1 cellular context compared by ENCODE assay signal in the genomic region with DNA sequence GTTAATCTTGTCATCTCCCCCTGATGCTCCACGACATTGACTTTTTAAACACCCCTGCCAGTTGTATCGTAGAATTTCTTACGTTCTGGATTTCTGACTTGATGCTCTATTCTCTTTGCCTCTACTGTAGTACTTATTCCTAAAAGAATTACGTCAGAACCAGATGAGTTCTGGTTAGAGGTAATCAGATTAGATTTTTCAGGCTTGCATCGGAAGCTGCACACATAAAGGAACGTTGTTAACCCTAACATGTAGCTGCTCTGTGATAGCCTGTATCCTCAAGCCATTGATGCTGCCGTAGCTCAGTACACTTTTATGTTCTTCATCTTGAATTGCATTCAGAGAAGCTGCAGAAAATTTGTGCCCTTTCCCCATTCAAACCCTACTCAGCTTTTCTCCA.
A peak's percentile ranks its signal among the peaks of the same experiment; 100 is the strongest.
TF ChIP-seq lines count a peak whose summit lies in the region.

No MANE protein-coding gene starts in this region.

TF ChIP-seq in HEK293, 187 proteins besides CTCF, POLR2A, EP300 and RAD21:
- TF ChIP-seq, protein P1, sequence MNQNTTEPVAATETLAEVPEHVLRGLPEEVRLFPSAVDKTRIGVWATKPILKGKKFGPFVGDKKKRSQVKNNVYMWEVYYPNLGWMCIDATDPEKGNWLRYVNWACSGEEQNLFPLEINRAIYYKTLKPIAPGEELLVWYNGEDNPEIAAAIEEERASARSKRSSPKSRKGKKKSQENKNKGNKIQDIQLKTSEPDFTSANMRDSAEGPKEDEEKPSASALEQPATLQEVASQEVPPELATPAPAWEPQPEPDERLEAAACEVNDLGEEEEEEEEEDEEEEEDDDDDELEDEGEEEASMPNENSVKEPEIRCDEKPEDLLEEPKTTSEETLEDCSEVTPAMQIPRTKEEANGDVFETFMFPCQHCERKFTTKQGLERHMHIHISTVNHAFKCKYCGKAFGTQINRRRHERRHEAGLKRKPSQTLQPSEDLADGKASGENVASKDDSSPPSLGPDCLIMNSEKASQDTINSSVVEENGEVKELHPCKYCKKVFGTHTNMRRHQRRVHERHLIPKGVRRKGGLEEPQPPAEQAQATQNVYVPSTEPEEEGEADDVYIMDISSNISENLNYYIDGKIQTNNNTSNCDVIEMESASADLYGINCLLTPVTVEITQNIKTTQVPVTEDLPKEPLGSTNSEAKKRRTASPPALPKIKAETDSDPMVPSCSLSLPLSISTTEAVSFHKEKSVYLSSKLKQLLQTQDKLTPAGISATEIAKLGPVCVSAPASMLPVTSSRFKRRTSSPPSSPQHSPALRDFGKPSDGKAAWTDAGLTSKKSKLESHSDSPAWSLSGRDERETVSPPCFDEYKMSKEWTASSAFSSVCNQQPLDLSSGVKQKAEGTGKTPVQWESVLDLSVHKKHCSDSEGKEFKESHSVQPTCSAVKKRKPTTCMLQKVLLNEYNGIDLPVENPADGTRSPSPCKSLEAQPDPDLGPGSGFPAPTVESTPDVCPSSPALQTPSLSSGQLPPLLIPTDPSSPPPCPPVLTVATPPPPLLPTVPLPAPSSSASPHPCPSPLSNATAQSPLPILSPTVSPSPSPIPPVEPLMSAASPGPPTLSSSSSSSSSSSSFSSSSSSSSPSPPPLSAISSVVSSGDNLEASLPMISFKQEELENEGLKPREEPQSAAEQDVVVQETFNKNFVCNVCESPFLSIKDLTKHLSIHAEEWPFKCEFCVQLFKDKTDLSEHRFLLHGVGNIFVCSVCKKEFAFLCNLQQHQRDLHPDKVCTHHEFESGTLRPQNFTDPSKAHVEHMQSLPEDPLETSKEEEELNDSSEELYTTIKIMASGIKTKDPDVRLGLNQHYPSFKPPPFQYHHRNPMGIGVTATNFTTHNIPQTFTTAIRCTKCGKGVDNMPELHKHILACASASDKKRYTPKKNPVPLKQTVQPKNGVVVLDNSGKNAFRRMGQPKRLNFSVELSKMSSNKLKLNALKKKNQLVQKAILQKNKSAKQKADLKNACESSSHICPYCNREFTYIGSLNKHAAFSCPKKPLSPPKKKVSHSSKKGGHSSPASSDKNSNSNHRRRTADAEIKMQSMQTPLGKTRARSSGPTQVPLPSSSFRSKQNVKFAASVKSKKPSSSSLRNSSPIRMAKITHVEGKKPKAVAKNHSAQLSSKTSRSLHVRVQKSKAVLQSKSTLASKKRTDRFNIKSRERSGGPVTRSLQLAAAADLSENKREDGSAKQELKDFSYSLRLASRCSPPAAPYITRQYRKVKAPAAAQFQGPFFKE (tag by site-specific recombination; IDR thresholded peaks at IDR 0.05; ENCODE audit: borderline replicate concordance) = no peak
- peak; percentile 93 for TF ChIP-seq ZNF157 (tag by site-specific recombination; IDR thresholded peaks at IDR 0.05)
